Comparison of ENCODE assay signal across 1 cellular context in the genomic region with DNA sequence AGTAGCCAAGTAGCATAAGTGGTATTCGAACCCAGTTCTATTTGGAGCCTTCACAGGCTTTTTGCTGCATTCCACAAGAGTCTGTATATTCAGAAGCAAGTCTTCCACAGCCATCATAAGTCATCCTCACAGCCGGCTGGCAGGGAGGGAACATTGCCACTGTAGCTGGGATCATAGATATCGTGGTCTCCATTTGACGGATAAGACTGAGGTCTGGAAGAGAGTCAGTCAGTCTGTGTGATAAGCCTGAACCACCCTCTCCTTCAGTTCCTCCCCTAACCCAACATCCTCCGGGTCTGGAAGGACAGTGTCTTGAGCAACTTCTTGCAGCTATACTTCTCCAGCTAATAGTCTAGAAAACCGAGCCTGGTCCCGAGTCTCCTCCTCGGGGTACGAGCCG.
TF ChIP-seq lines count a peak whose summit lies in the region.

No MANE protein-coding gene starts in this region.

TF ChIP-seq in K562, 482 proteins besides CTCF, POLR2A, EP300 and RAD21 (continued from another document):
- TF ChIP-seq KDM2B (CRISPR knock-in tag; IDR thresholded peaks at IDR 0.05) (no peak), SIN3A (IDR thresholded peaks at IDR 0.05; ENCODE audit: borderline replicate concordance in 2 of 2, control insufficient read depth in 1 of 2, low read depth in 2 of 2, low read length in 2 of 2) (no peak), MEIS2 (IDR thresholded peaks at IDR 0.05; ENCODE audit: partially characterized antibody) (peak; percentile 68), BHLHE40 (IDR thresholded peaks at IDR 0.05; ENCODE audit: low read length) (no peak), MTF1 (CRISPR knock-in tag; IDR thresholded peaks at IDR 0.05; ENCODE audit: borderline replicate concordance) (no peak), STAT5A (IDR thresholded peaks at IDR 0.05; ENCODE audit: borderline replicate concordance, low read length) (0 out of 2 replicates have a peak, but pooled peaks have one; percentile 24), GTF2A2 (tag; IDR thresholded peaks at IDR 0.05) (no peak), ZC3H4 (CRISPR knock-in tag; IDR thresholded peaks at IDR 0.05; ENCODE audit: borderline replicate concordance) (no peak), SMAD4 (CRISPR knock-in tag; conservative IDR thresholded peaks at IDR 0.05) (peak; percentile 77), ZC3H11A (IDR thresholded peaks at IDR 0.05; ENCODE audit: low read depth, low read length) (no peak), MIER1 (IDR thresholded peaks at IDR 0.05; ENCODE audit: low read depth) (no peak)
- TF ChIP-seq, protein P1, sequence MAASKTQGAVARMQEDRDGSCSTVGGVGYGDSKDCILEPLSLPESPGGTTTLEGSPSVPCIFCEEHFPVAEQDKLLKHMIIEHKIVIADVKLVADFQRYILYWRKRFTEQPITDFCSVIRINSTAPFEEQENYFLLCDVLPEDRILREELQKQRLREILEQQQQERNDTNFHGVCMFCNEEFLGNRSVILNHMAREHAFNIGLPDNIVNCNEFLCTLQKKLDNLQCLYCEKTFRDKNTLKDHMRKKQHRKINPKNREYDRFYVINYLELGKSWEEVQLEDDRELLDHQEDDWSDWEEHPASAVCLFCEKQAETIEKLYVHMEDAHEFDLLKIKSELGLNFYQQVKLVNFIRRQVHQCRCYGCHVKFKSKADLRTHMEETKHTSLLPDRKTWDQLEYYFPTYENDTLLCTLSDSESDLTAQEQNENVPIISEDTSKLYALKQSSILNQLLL (CRISPR knock-in tag; IDR thresholded peaks at IDR 0.05; ENCODE audit: borderline replicate concordance), result no peak
- TF ChIP-seq, protein P2, sequence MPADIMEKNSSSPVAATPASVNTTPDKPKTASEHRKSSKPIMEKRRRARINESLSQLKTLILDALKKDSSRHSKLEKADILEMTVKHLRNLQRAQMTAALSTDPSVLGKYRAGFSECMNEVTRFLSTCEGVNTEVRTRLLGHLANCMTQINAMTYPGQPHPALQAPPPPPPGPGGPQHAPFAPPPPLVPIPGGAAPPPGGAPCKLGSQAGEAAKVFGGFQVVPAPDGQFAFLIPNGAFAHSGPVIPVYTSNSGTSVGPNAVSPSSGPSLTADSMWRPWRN (IDR thresholded peaks at IDR 0.05; ENCODE audit: low read depth), result no peak
- TF ChIP-seq, protein P3, sequence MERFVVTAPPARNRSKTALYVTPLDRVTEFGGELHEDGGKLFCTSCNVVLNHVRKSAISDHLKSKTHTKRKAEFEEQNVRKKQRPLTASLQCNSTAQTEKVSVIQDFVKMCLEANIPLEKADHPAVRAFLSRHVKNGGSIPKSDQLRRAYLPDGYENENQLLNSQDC (CRISPR knock-in tag; IDR thresholded peaks at IDR 0.05), result no peak
- TF ChIP-seq, protein P4, sequence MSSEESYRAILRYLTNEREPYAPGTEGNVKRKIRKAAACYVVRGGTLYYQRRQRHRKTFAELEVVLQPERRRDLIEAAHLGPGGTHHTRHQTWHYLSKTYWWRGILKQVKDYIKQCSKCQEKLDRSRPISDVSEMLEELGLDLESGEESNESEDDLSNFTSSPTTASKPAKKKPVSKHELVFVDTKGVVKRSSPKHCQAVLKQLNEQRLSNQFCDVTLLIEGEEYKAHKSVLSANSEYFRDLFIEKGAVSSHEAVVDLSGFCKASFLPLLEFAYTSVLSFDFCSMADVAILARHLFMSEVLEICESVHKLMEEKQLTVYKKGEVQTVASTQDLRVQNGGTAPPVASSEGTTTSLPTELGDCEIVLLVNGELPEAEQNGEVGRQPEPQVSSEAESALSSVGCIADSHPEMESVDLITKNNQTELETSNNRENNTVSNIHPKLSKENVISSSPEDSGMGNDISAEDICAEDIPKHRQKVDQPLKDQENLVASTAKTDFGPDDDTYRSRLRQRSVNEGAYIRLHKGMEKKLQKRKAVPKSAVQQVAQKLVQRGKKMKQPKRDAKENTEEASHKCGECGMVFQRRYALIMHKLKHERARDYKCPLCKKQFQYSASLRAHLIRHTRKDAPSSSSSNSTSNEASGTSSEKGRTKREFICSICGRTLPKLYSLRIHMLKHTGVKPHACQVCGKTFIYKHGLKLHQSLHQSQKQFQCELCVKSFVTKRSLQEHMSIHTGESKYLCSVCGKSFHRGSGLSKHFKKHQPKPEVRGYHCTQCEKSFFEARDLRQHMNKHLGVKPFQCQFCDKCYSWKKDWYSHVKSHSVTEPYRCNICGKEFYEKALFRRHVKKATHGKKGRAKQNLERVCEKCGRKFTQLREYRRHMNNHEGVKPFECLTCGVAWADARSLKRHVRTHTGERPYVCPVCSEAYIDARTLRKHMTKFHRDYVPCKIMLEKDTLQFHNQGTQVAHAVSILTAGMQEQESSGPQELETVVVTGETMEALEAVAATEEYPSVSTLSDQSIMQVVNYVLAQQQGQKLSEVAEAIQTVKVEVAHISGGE (CRISPR knock-in tag; IDR thresholded peaks at IDR 0.05), result peak in 1 of 3 experiments; percentile 48; a peak in 1 of 6 replicates
- TF ChIP-seq, protein P5, sequence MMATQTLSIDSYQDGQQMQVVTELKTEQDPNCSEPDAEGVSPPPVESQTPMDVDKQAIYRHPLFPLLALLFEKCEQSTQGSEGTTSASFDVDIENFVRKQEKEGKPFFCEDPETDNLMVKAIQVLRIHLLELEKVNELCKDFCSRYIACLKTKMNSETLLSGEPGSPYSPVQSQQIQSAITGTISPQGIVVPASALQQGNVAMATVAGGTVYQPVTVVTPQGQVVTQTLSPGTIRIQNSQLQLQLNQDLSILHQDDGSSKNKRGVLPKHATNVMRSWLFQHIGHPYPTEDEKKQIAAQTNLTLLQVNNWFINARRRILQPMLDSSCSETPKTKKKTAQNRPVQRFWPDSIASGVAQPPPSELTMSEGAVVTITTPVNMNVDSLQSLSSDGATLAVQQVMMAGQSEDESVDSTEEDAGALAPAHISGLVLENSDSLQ (IDR thresholded peaks at IDR 0.05), result peak; percentile 58
- TF ChIP-seq, protein P6, sequence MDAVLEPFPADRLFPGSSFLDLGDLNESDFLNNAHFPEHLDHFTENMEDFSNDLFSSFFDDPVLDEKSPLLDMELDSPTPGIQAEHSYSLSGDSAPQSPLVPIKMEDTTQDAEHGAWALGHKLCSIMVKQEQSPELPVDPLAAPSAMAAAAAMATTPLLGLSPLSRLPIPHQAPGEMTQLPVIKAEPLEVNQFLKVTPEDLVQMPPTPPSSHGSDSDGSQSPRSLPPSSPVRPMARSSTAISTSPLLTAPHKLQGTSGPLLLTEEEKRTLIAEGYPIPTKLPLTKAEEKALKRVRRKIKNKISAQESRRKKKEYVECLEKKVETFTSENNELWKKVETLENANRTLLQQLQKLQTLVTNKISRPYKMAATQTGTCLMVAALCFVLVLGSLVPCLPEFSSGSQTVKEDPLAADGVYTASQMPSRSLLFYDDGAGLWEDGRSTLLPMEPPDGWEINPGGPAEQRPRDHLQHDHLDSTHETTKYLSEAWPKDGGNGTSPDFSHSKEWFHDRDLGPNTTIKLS (IDR thresholded peaks at IDR 0.05; ENCODE audit: borderline replicate concordance, low read depth), result no peak
- TF ChIP-seq, protein P7, sequence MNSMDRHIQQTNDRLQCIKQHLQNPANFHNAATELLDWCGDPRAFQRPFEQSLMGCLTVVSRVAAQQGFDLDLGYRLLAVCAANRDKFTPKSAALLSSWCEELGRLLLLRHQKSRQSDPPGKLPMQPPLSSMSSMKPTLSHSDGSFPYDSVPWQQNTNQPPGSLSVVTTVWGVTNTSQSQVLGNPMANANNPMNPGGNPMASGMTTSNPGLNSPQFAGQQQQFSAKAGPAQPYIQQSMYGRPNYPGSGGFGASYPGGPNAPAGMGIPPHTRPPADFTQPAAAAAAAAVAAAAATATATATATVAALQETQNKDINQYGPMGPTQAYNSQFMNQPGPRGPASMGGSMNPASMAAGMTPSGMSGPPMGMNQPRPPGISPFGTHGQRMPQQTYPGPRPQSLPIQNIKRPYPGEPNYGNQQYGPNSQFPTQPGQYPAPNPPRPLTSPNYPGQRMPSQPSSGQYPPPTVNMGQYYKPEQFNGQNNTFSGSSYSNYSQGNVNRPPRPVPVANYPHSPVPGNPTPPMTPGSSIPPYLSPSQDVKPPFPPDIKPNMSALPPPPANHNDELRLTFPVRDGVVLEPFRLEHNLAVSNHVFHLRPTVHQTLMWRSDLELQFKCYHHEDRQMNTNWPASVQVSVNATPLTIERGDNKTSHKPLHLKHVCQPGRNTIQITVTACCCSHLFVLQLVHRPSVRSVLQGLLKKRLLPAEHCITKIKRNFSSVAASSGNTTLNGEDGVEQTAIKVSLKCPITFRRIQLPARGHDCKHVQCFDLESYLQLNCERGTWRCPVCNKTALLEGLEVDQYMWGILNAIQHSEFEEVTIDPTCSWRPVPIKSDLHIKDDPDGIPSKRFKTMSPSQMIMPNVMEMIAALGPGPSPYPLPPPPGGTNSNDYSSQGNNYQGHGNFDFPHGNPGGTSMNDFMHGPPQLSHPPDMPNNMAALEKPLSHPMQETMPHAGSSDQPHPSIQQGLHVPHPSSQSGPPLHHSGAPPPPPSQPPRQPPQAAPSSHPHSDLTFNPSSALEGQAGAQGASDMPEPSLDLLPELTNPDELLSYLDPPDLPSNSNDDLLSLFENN (IDR thresholded peaks at IDR 0.05; ENCODE audit: low read depth in 2 of 2, low read length in 2 of 2), result no peak
- TF ChIP-seq, protein P8, sequence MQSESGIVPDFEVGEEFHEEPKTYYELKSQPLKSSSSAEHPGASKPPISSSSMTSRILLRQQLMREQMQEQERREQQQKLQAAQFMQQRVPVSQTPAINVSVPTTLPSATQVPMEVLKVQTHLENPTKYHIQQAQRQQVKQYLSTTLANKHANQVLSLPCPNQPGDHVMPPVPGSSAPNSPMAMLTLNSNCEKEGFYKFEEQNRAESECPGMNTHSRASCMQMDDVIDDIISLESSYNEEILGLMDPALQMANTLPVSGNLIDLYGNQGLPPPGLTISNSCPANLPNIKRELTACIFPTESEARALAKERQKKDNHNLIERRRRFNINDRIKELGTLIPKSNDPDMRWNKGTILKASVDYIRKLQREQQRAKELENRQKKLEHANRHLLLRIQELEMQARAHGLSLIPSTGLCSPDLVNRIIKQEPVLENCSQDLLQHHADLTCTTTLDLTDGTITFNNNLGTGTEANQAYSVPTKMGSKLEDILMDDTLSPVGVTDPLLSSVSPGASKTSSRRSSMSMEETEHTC (IDR thresholded peaks at IDR 0.05), result no peak
- TF ChIP-seq, protein P9, sequence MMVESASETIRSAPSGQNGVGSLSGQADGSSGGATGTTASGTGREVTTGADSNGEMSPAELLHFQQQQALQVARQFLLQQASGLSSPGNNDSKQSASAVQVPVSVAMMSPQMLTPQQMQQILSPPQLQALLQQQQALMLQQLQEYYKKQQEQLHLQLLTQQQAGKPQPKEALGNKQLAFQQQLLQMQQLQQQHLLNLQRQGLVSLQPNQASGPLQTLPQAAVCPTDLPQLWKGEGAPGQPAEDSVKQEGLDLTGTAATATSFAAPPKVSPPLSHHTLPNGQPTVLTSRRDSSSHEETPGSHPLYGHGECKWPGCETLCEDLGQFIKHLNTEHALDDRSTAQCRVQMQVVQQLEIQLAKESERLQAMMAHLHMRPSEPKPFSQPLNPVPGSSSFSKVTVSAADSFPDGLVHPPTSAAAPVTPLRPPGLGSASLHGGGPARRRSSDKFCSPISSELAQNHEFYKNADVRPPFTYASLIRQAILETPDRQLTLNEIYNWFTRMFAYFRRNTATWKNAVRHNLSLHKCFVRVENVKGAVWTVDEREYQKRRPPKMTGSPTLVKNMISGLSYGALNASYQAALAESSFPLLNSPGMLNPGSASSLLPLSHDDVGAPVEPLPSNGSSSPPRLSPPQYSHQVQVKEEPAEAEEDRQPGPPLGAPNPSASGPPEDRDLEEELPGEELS (CRISPR knock-in tag; IDR thresholded peaks at IDR 0.05; ENCODE audit: borderline replicate concordance), result no peak
